20 cellular contexts compared by ENCODE assay signal in the genomic region with DNA sequence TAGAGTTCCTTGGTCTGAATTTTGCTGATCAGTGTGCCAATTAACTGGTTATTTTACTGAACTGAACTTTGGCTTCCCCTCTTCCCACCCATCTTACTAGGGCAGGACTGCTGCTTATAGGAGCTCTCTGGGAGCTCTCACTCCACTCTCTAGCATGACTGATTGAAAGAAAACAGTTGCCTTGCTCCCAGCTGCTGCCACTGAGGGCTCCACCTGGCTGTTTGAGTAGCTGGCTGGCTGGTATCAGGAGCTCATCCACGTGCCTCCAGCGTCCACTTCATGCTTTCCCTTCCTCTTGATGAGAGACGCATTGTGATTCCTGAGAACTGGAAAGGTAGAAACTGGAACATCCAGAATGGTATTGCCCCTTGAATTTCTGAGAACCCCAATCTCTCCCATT.
DNase-seq lines count a peak whose midpoint lies in the region; ATAC-seq and TF ChIP-seq lines count a peak whose summit lies in the region.
"Had no signal": no experiment of that assay in that cellular context is flagged by ENCODE, and none has a peak within 500 bp of the region (broad histone marks: within the 10 kb centered on the region; RNA-seq: fewer than 3 reads in every experiment).

No MANE protein-coding gene starts in this region.

- intact Hi-C loops in left ventricle myocardium superior (cut with micrococcal nuclease) (no loop called here), vagina (cut with DNase I) (loop anchor here (10.0 kb wide), 1 partner anchor 525 kb away; no protein-coding TSS in a partner anchor)

- no peak for TF ChIP-seq POLR2A in vagina (IDR thresholded peaks at IDR 0.05)

- peak; percentile 95 for ATAC-seq in left ventricle myocardium superior
- ATAC-seq: lower lobe of right lung had no signal

- H3K27me3 ChIP-seq in vagina = no peaks in the 10 kb centered on the region
- H3K27me3 ChIP-seq: colonic mucosa, SJSA1, transverse colon had no signal

- H3K4me3 ChIP-seq in vagina = no peak overlapping the region
- H3K4me3 ChIP-seq: colonic mucosa, lower lobe of right lung, prostate gland, SJSA1, spleen, transverse colon had no signal

- no peaks in the 10 kb centered on the region for H3K4me1 ChIP-seq in vagina
- H3K4me1 ChIP-seq: colonic mucosa, lower lobe of right lung, prostate gland, SJSA1, spleen, transverse colon had no signal

- TF ChIP-seq CTCF in vagina (IDR thresholded peaks at IDR 0.05) = no peak

- DNase-seq in ELF-1 (ENCODE audit: low read depth, low spot score) (peak; percentile 35), NCI-H1092 treated with DMSO at 0.1 percent for 48 hours (lab: John Stamatoyannopoulos, UW) (peak; percentile 76), NCI-H774 (lab: John Stamatoyannopoulos, UW) (peak; percentile 54), left ventricle myocardium superior (peak; percentile 40), vagina (ENCODE audit: extremely low spot score in 2 of 2) (no peak), NCI-H2029 treated with DMSO at 0.1 percent for 48 hours (lab: John Stamatoyannopoulos, UW) (no peak), kidney glomerular epithelial cell (lab: John Stamatoyannopoulos, UW) (no peak)
- no peak for DNase-seq in activated CD4-positive, CD25-positive, alpha-beta regulatory T cell treated with anti-CD3 and anti-CD28 coated beads, Interleukin-2, amount 50 U/mL, for 72 hours
- DNase-seq: activated naive CD4-positive, alpha-beta T cell treated with anti-CD3 and anti-CD28 coated beads for 36 hours; colonic mucosa; DMS79; Karpas-422; lower lobe of right lung; naive B cell; NCI-H1694 treated with DMSO at 0.1 percent for 48 hours; spleen; T-helper 9 cell; transverse colon had no signal

- no peaks in the 10 kb centered on the region for H3K9me3 ChIP-seq in vagina
- H3K9me3 ChIP-seq: colonic mucosa, lower lobe of right lung, prostate gland, SJSA1, spleen, transverse colon had no signal

- H3K36me3 ChIP-seq in vagina = no peaks in the 10 kb centered on the region
- H3K36me3 ChIP-seq: colonic mucosa, lower lobe of right lung, prostate gland, SJSA1, spleen, transverse colon had no signal

- no peak overlapping the region for H3K27ac ChIP-seq in vagina
- H3K27ac ChIP-seq: colonic mucosa, lower lobe of right lung, prostate gland, SJSA1, spleen, transverse colon had no signal

Comparison
In these comparisons a context has a peak if more than half of its experiments do, and no peak if none do; other contexts are left out.
1. DNase-seq: peak in ELF-1 (single experiment), NCI-H1092 treated with DMSO at 0.1 percent for 48 hours (single experiment), NCI-H774 (single experiment) and left ventricle myocardium superior (single experiment); none in vagina (0 of 2), NCI-H2029 treated with DMSO at 0.1 percent for 48 hours (single experiment), activated CD4-positive, CD25-positive, alpha-beta regulatory T cell treated with anti-CD3 and anti-CD28 coated beads, Interleukin-2, amount 50 U/mL, for 72 hours (single experiment) and kidney glomerular epithelial cell (single experiment).